ENCODE assay signal across 19 cellular contexts in genomic region chr16:19636436-19637267, GRCh38.
"Had no signal": no experiment of that assay in that cellular context is flagged by ENCODE, and none has a peak within 500 bp of the region (broad histone marks: within the 10 kb centered on the region; RNA-seq: fewer than 3 reads in every experiment).

No MANE protein-coding gene starts in this region.

- H3K4me3 ChIP-seq: gastrocnemius medialis, heart left ventricle, left ventricle myocardium inferior, right atrium auricular region, SK-N-MC, spleen, thyroid gland, vagina had no signal

- ATAC-seq: activated T-cell treated with anti-CD3 and anti-CD28 coated beads, Interleukin-2, amount 50 U/mL, for 4 hours; gastrocnemius medialis; heart left ventricle; stimulated activated memory B cell treated with anti-CD40 and anti-IgM and Interleukin-4, amounts not matched to agents 10 μg/mL and 1 μg/mL and 100 μg/mL, for 72 hours; T-cell had no signal

- H3K4me1 ChIP-seq: gastrocnemius medialis, right atrium auricular region, spleen, thyroid gland, vagina had no signal

- H3K27ac ChIP-seq: gastrocnemius medialis, left ventricle myocardium inferior, right atrium auricular region, SK-N-MC, spleen, thyroid gland, vagina had no signal

- H3K9me3 ChIP-seq: gastrocnemius medialis, heart left ventricle, left ventricle myocardium inferior, right atrium auricular region, spleen, thyroid gland, vagina had no signal

- DNase-seq: activated B cell treated with CpG ODN at 0.5 μM for 24 hours; activated CD4-positive, alpha-beta T cell treated with anti-CD3 and anti-CD28 coated beads, Interleukin-2, amount 10 ng/mL, durations not matched to agents 24 days and 14 days; activated CD8-positive, alpha-beta memory T cell treated with anti-CD3 and anti-CD28 coated beads, Interleukin-2, amount 50 U/mL, for 4 hours; activated effector memory CD4-positive, alpha-beta T cell treated with Interleukin-2 at 50 U/mL for 16 hours; activated naive CD4-positive, alpha-beta T cell treated with anti-CD3 and anti-CD28 coated beads, Interleukin-2, amount 50 U/mL, for 16 hours; activated T-cell treated with anti-CD3 and anti-CD28 coated beads, Interleukin-2, amount 50 U/mL, for 4 hours; amniotic stem cell; gastrocnemius medialis; heart left ventricle; kidney glomerular epithelial cell; left ventricle myocardium inferior; spleen; stimulated activated CD4-positive, alpha-beta T cell treated with anti-CD3 and anti-CD28 coated beads, Interleukin-4, amount 100 ng/mL, for 4 hours; T-cell; thyroid gland had no signal

- H3K27me3 ChIP-seq: gastrocnemius medialis, heart left ventricle, right atrium auricular region, spleen, thyroid gland, vagina had no signal
